In the genomic region with DNA sequence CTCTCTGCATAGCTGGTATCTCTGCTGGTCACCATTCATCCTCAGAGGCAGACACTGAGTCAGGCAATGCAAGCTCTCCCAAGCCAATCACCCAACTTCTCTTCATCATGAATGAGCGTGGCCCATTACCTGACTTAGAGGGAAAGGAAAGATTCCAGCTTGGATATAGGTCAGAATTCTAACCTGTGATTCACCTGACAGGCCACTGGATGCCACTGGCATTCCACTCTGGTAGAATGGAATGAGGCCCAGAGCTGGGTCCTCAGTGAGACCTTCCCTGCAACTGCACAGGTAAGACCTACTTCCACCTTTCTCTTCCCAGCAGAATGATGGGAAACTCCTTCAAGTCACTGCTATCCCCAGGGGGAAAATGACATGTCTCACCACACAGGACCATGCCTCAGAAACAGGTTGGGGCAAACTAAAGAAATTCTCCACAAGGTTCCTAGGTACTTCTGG, we compare ENCODE assay signal across 9 cellular contexts.
A peak's percentile ranks its signal among the peaks of the same experiment; 100 is the strongest.
DNase-seq lines count a peak whose midpoint lies in the region; ATAC-seq, FAIRE-seq and TF ChIP-seq lines count a peak whose summit lies in the region.
"Had no signal": no experiment of that assay in that cellular context is flagged by ENCODE, and none has a peak within 500 bp of the region (broad histone marks: within the 10 kb centered on the region; RNA-seq: fewer than 3 reads in every experiment).

No MANE protein-coding gene starts in this region.

- TF ChIP-seq CTCF in A549 (IDR thresholded peaks at IDR 0.05) (peak; percentile 83), GM06990 (IDR thresholded peaks at IDR 0.05; ENCODE audit: insufficient read depth, low read length, poor library complexity, severe bottlenecking) (peak; percentile 40), Panc1 (IDR thresholded peaks at IDR 0.05) (peak; percentile 71), psoas muscle (IDR thresholded peaks at IDR 0.05) (peak; percentile 6), vagina (IDR thresholded peaks at IDR 0.05) (no peak)

- H3K9me3 ChIP-seq in A549: no peaks in the 10 kb centered on the region
- no peaks in the 10 kb centered on the region for H3K9me3 ChIP-seq in Panc1 (ENCODE audit: control insufficient read depth, insufficient read depth, low read depth, low read length)
- H3K9me3 ChIP-seq in psoas muscle: no peaks in the 10 kb centered on the region
- no peaks in the 10 kb centered on the region for H3K9me3 ChIP-seq in vagina

- H3K4me3 ChIP-seq in A549 (no peak overlapping the region), GM06990 (replicated peaks; ENCODE audit: low read depth, low read length) (no peak overlapping the region), Panc1 (ENCODE audit: low read depth in 2 of 2, low read length in 2 of 2) (no peak overlapping the region), psoas muscle (no peak overlapping the region), vagina (no peak overlapping the region)

- H3K27me3 ChIP-seq in GM06990 (replicated peaks; ENCODE audit: control insufficient read depth, insufficient read depth, low read length) (no peaks in the 10 kb centered on the region), Panc1 (ENCODE audit: control insufficient read depth, insufficient read depth, low read length) (no peaks in the 10 kb centered on the region), psoas muscle (ENCODE audit: insufficient read depth in 3 of 3, low read length in 2 of 3) (no peaks in the 10 kb centered on the region), vagina (no peaks in the 10 kb centered on the region)

- CTCF ChIA-PET in A549 (lab: Yijun Ruan, JAX) (interaction anchor here (0.5 to 5.8 kb wide), 75 partner anchors 9 to 793 kb away, joined by 3 to 66 read pairs (median 4); partner anchors contain the start of genes HSDL2, PTBP3 and SUSD1), Panc1 (lab: Charles Lee) (interaction anchor here (0.7 to 0.8 kb wide), 2 partner anchors 41 to 248 kb away, joined by 3 read pairs; no protein-coding TSS in a partner anchor)

- H3K4me1 ChIP-seq in A549 (peaks cover 78% of the 10 kb centered on the region), Panc1 (ENCODE audit: control insufficient read depth, insufficient read depth, low read length) (no peaks in the 10 kb centered on the region), psoas muscle (no peaks in the 10 kb centered on the region), vagina (no peaks in the 10 kb centered on the region)

- H3K4me2 ChIP-seq in A549: peak overlapping the region; percentile 44

- H3K27ac ChIP-seq in A549 (peak overlapping the region; percentile 74 to 95; a peak in 5 of 6 replicates), Panc1 (ENCODE audit: low read length) (no peak overlapping the region), psoas muscle (no peak overlapping the region), vagina (no peak overlapping the region)

- ATAC-seq in A549 (peak; percentile 88 to 94), Panc1 (peak; percentile 90), psoas muscle (no peak), HG02798 (IDR thresholded peaks at IDR 0.05; ENCODE audit: poor library complexity, unreplicated experiment) (no peak)

- no peaks in the 10 kb centered on the region for H3K36me3 ChIP-seq in GM06990 (ENCODE audit: control insufficient read depth, insufficient read depth, low read length)
- H3K36me3 ChIP-seq in Panc1 (ENCODE audit: control insufficient read depth, insufficient read depth, low read length): no peaks in the 10 kb centered on the region
- peaks cover 0 to 9% of the 10 kb centered on the region in 2 donors for H3K36me3 ChIP-seq in psoas muscle (ENCODE audit: insufficient read depth in 1 of 2, low read depth in 1 of 2)
- H3K36me3 ChIP-seq in vagina: peaks cover 0 to 3% of the 10 kb centered on the region in 2 donors

- peak; percentile 92 to 95 for TF ChIP-seq RAD21 in A549 (conservative IDR thresholded peaks at IDR 0.05 in 1 of 2, IDR thresholded peaks at IDR 0.05 in 1 of 2)

- BruUV-seq in Panc1 (replicated peaks; lab: Mats Ljungman, UMichigan): no TSS peak

- TF ChIP-seq POLR2A in A549 (IDR thresholded peaks at IDR 0.05; ENCODE audit: low read length) (no peak), vagina (IDR thresholded peaks at IDR 0.05) (no peak)

- peak; percentile 51 to 71 for DNase-seq in A549 (ENCODE audit: low read depth in 1 of 2, low spot score in 1 of 2)
- DNase-seq in GM06990 (ENCODE audit: extremely low read depth, insufficient read length): no peak
- peak; percentile 20 for DNase-seq in Panc1 (ENCODE audit: low read depth, low spot score)
- DNase-seq in dermis blood vessel endothelial cell: peak; percentile 61
- no peak for DNase-seq in psoas muscle
- DNase-seq in vagina (ENCODE audit: extremely low spot score in 2 of 2): no peak
- no peak for DNase-seq in GDM1 (lab: John Stamatoyannopoulos, UW)

- intact Hi-C loops in Panc1 (cut with micrococcal nuclease; ENCODE audit: unreplicated experiment): no loop called here
- intact Hi-C loops in psoas muscle (cut with DNase I): no loop called here
- intact Hi-C loops in vagina (cut with DNase I): no loop called here

- POLR2A ChIA-PET in A549 (lab: Yijun Ruan, JAX): interaction anchor here (0.6 to 2.0 kb wide), 6 partner anchors 51 to 374 kb away, joined by 3 to 19 read pairs (median 4); partner anchors contain the start of genes HSDL2, KIAA1958 and PTBP3
- POLR2A ChIA-PET in Panc1 (lab: Charles Lee): interaction anchor here (0.7 kb wide), 1 partner anchor 220 kb away, joined by 6 read pairs; the partner anchor contains the start of gene PTBP3

- no peak for FAIRE-seq in A549 (lab: Jason Lieb, UNC)
- FAIRE-seq: colon had no signal

- in situ Hi-C loops in Panc1 (cut with HindIII; ENCODE audit: low pct_unique_long_range_greater_than_20kb, low sequenced_read_pairs): no loop called here

- no peak for TF ChIP-seq EP300 in A549 (IDR thresholded peaks at IDR 0.05)

- WGBS in A549 (ENCODE audit: missing lambda C conversion rate): 13% methylated on average over 1 of the region's 1 CpG
- 80 to 93% (median 89%) methylated on average over 1 of the region's 1 CpG for WGBS in psoas muscle, 3 donors

TF ChIP-seq in A549, 52 proteins besides CTCF, POLR2A, EP300 and RAD21:
- peak; percentile 87 for TF ChIP-seq SMC3 (IDR thresholded peaks at IDR 0.05)
- TF ChIP-seq, protein P1, sequence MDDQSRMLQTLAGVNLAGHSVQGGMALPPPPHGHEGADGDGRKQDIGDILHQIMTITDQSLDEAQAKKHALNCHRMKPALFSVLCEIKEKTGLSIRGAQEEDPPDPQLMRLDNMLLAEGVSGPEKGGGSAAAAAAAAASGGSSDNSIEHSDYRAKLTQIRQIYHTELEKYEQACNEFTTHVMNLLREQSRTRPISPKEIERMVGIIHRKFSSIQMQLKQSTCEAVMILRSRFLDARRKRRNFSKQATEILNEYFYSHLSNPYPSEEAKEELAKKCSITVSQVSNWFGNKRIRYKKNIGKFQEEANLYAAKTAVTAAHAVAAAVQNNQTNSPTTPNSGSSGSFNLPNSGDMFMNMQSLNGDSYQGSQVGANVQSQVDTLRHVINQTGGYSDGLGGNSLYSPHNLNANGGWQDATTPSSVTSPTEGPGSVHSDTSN (IDR thresholded peaks at IDR 0.05): no peak
- TF ChIP-seq, protein P2, sequence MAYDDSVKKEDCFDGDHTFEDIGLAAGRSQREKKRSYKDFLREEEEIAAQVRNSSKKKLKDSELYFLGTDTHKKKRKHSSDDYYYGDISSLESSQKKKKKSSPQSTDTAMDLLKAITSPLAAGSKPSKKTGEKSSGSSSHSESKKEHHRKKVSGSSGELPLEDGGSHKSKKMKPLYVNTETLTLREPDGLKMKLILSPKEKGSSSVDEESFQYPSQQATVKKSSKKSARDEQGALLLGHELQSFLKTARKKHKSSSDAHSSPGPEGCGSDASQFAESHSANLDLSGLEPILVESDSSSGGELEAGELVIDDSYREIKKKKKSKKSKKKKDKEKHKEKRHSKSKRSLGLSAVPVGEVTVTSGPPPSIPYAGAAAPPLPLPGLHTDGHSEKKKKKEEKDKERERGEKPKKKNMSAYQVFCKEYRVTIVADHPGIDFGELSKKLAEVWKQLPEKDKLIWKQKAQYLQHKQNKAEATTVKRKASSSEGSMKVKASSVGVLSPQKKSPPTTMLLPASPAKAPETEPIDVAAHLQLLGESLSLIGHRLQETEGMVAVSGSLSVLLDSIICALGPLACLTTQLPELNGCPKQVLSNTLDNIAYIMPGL (CRISPR knock-in tag; IDR thresholded peaks at IDR 0.05; ENCODE audit: borderline replicate concordance): no peak
- no peak for TF ChIP-seq NPAS2 (CRISPR knock-in tag; IDR thresholded peaks at IDR 0.05; ENCODE audit: borderline replicate concordance)
- no peak for TF ChIP-seq MAZ (IDR thresholded peaks at IDR 0.05; ENCODE audit: borderline replicate concordance, low read depth, low read length)

Comparison
In these comparisons a context has a peak if more than half of its experiments do, and no peak if none do; other contexts are left out.
1. ATAC-seq: peak in A549 (2 of 2) and Panc1 (single experiment); none in psoas muscle (0 of 4) and HG02798 (single experiment).
2. DNase-seq: peak in A549 (2 of 2), Panc1 (single experiment) and dermis blood vessel endothelial cell (single experiment); none in GM06990 (single experiment), psoas muscle (0 of 2), vagina (0 of 2) and GDM1 (single experiment).
3. H3K27ac ChIP-seq: peak in A549 (2 of 2); none in Panc1 (single experiment), psoas muscle (single experiment) and vagina (single experiment).
4. CTCF ChIP-seq: peak in A549 (single experiment), GM06990 (single experiment), Panc1 (single experiment) and psoas muscle (single experiment); none in vagina (0 of 3).